Comparison of ENCODE assay signal across 11 cellular contexts in the genomic region with DNA sequence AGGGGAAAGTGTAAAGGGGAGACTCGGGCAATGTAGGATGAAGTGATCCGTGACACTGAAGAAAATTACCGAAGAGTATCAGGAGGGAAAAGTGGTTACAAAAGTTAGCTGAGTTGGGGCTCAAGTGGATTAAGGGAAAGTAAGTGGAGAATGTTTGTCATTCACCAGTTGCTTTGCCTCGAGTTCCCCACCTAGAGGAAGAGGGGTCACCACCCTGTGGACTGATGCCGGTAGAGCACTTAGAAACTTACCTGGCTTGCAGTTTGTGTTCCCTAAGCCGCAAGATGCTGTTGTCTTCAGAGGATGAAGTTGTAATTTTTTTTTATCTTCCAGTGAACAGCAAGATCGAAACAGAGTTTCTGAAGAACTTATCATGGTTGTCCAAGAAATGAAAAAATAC. TPM values are rescaled to one million over a fixed set of nuclear protein-coding genes. Genes with fewer than 3 reads are reported as not detected.
DNase-seq lines count a peak whose midpoint lies in the region; ATAC-seq and TF ChIP-seq lines count a peak whose summit lies in the region.
"Had no signal": no experiment of that assay in that cellular context is flagged by ENCODE, and none has a peak within 500 bp of the region (broad histone marks: within the 10 kb centered on the region; RNA-seq: fewer than 3 reads in every experiment).

No MANE protein-coding gene starts in this region.

- peak overlapping the region; percentile 68 for H3K27ac Mint-ChIP-seq in activated naive CD4-positive, alpha-beta T cell treated with anti-CD3 and anti-CD28 coated beads, Interleukin-2, amount 10 ng/mL, durations not matched to agents 7 days and 5 days

- intact Hi-C loops in right lobe of liver (cut with DNase I) = no loop called here
- intact Hi-C loops in thyroid gland (cut with DNase I) = no loop called here

- H3K4me3 ChIP-seq in adipocyte (ENCODE audit: low read length) = peak overlapping the region; percentile 81
- H3K4me3 ChIP-seq in right lobe of liver = peak overlapping the region; percentile 64 to 80 (median 67)
- peak overlapping the region; percentile 15 to 82 (median 63) for H3K4me3 ChIP-seq in thyroid gland (replicated peaks in 1 of 3)
- H3K4me3 ChIP-seq: mucosa of descending colon had no signal

- peaks cover 7% of the 10 kb centered on the region for H3K9me3 Mint-ChIP-seq in activated naive CD4-positive, alpha-beta T cell treated with anti-CD3 and anti-CD28 coated beads, Interleukin-2, amount 10 ng/mL, durations not matched to agents 7 days and 5 days

- H3K27me3 Mint-ChIP-seq in activated naive CD4-positive, alpha-beta T cell treated with anti-CD3 and anti-CD28 coated beads, Interleukin-2, amount 10 ng/mL, durations not matched to agents 7 days and 5 days = peaks cover 8% of the 10 kb centered on the region

- H3K27ac ChIP-seq in right lobe of liver = peak overlapping the region in 2 of 3 donors; percentile 90 to 91
- peak overlapping the region; percentile 90 to 93 (median 91) for H3K27ac ChIP-seq in thyroid gland

- H3K36me3 Mint-ChIP-seq in activated naive CD4-positive, alpha-beta T cell treated with anti-CD3 and anti-CD28 coated beads, Interleukin-2, amount 10 ng/mL, durations not matched to agents 7 days and 5 days = peaks cover 6% of the 10 kb centered on the region

- TF ChIP-seq CTCF in right lobe of liver (IDR thresholded peaks at IDR 0.05) (no peak), thyroid gland (IDR thresholded peaks at IDR 0.05) (no peak), GM20000 (IDR thresholded peaks at IDR 0.05; ENCODE audit: extremely low read depth, missing control alignments) (no peak)

- peaks cover 27% of the 10 kb centered on the region for H3K4me1 ChIP-seq in adipocyte (ENCODE audit: control insufficient read depth, insufficient read depth, low read length)
- H3K4me1 ChIP-seq in right lobe of liver = peaks cover 0 to 9% (median 3%) of the 10 kb centered on the region in 4 donors
- H3K4me1 ChIP-seq in thyroid gland = peaks cover 15 to 18% of the 10 kb centered on the region in 2 donors

- H3K27me3 ChIP-seq in adipocyte (replicated peaks; ENCODE audit: control insufficient read depth, insufficient read depth, low read length) = no peaks in the 10 kb centered on the region
- H3K27me3 ChIP-seq in right lobe of liver = no peaks in the 10 kb centered on the region
- no peaks in the 10 kb centered on the region for H3K27me3 ChIP-seq in thyroid gland

- ATAC-seq in right lobe of liver (no peak), HG03025 (IDR thresholded peaks at IDR 0.05; ENCODE audit: low FRiP score, unreplicated experiment) (no peak), GM19324 (IDR thresholded peaks at IDR 0.05; ENCODE audit: low FRiP score, unreplicated experiment) (no peak)
- ATAC-seq: mucosa of descending colon had no signal

- WGBS in right lobe of liver (ENCODE audit: insufficient coverage, low coverage, low lambda C conversion rate, missing lambda C conversion rate) = 54% methylated on average over 7 of the region's 7 CpGs
- 51 to 57% methylated on average over 7 of the region's 7 CpGs for WGBS in thyroid gland, 2 donors

- peaks cover 46% of the 10 kb centered on the region for H3K36me3 ChIP-seq in adipocyte (ENCODE audit: control insufficient read depth, insufficient read depth, low read length, severe bottlenecking)
- peaks cover 0 to 11% (median 3%) of the 10 kb centered on the region in 4 donors for H3K36me3 ChIP-seq in right lobe of liver
- peaks cover under 1 to 1% of the 10 kb centered on the region in 2 donors for H3K36me3 ChIP-seq in thyroid gland

- H3K9ac ChIP-seq in adipocyte (ENCODE audit: low read length) = peak overlapping the region; percentile 73

- CTCF ChIA-PET in activated naive CD4-positive, alpha-beta T cell treated with anti-CD3 and anti-CD28 coated beads, Interleukin-2, amount 10 ng/mL, durations not matched to agents 7 days and 5 days (lab: Charles Lee) = interaction anchor here (1.2 kb wide), 1 partner anchor 117 kb away, joined by 3 read pairs; no protein-coding TSS in a partner anchor

- H3K4me3 Mint-ChIP-seq in activated naive CD4-positive, alpha-beta T cell treated with anti-CD3 and anti-CD28 coated beads, Interleukin-2, amount 10 ng/mL, durations not matched to agents 7 days and 5 days = peak overlapping the region; percentile 22

- TF ChIP-seq POLR2A in right lobe of liver (IDR thresholded peaks at IDR 0.05) = no peak
- no peak for TF ChIP-seq POLR2A in thyroid gland (IDR thresholded peaks at IDR 0.05)

- peaks cover 29% of the 10 kb centered on the region for H3K4me1 Mint-ChIP-seq in activated naive CD4-positive, alpha-beta T cell treated with anti-CD3 and anti-CD28 coated beads, Interleukin-2, amount 10 ng/mL, durations not matched to agents 7 days and 5 days

- no peak for DNase-seq in activated naive CD4-positive, alpha-beta T cell treated with anti-CD3 and anti-CD28 coated beads, Interleukin-2, amount 10 ng/mL, durations not matched to agents 7 days and 5 days
- no peak for DNase-seq in activated naive CD4-positive, alpha-beta T cell (lab: John Stamatoyannopoulos, UW)
- no peak for DNase-seq in adipocyte (ENCODE audit: low read depth)
- DNase-seq in right lobe of liver = no peak
- no peak for DNase-seq in thyroid gland
- no peak for DNase-seq in GM20000 (ENCODE audit: low spot score)
- DNase-seq: central memory CD4-positive, alpha-beta T cell; NCI-H2171 had no signal

- H3K9me3 ChIP-seq in adipocyte (ENCODE audit: control insufficient read depth, low read length) = no peaks in the 10 kb centered on the region
- no peaks in the 10 kb centered on the region for H3K9me3 ChIP-seq in right lobe of liver
- no peaks in the 10 kb centered on the region for H3K9me3 ChIP-seq in thyroid gland

RNA-seq across cellular contexts. Expression of gene PER3, which starts 1.0 kb away (rescaled TPM):
- total RNA-seq in right lobe of liver (10 to 100 TPM in 3 of 6 experiments, 1 to 10 TPM in 3; 8.7 to 26.2 (median 13.5) TPM), thyroid gland (10 to 100 TPM in 3 of 4 donors, 1 to 10 TPM in 1; 8.9 to 30.9 (median 20.9) TPM)

RNA-seq across cellular contexts. Expression of gene VAMP3, which starts 14.0 kb away (rescaled TPM):
- total RNA-seq in right lobe of liver (10 to 100 TPM; 28.2 to 39.9 (median 31.7) TPM), thyroid gland (100 to 1,000 TPM in 2 of 4 donors, 10 to 100 TPM in 2; 82.8 to 731 (median 95.2) TPM)
